ENCODE assay signal across 8 cellular contexts in genomic region chr7:143737037-143737819, GRCh38. TPM values are rescaled to one million over a fixed set of nuclear protein-coding genes. Genes with fewer than 3 reads are reported as not detected.
DNase-seq lines count a peak whose midpoint lies in the region; ATAC-seq, FAIRE-seq and TF ChIP-seq lines count a peak whose summit lies in the region.
"Not testable (repeated sequence)": the region's sequence is repeated elsewhere in the genome, so short reads cannot be mapped to it uniquely, and the experiment has no call there.

No MANE protein-coding gene starts in this region.

- H3K36me3 Mint-ChIP-seq in activated T-helper 17 cell treated with anti-CD3 and anti-CD28 coated beads, Interleukin-2, amount 50 U/mL, for 72 hours (ENCODE audit: low read depth): peaks cover 24% of the 10 kb centered on the region

- peak; percentile 66 for ATAC-seq in GM21619 (IDR thresholded peaks at IDR 0.05; ENCODE audit: unreplicated experiment)
- ATAC-seq in HG03571 (IDR thresholded peaks at IDR 0.05; ENCODE audit: unreplicated experiment): peak; percentile 56
- ATAC-seq in activated T-helper 17 cell treated with anti-CD3 and anti-CD28 coated beads, Interleukin-2, amount 50 U/mL, for 72 hours (replicated peaks): peak; percentile 25
- ATAC-seq in mucosa of descending colon: peak; percentile 67

- intact Hi-C loops in mucosa of descending colon (cut with DNase I, micrococcal nuclease): not testable (repeated sequence)

- H3K4me3 ChIP-seq in fibroblast of the aortic adventitia (ENCODE audit: low read depth, low read length); mucosa of descending colon: not testable (repeated sequence)

- H3K4me1 Mint-ChIP-seq in activated T-helper 17 cell treated with anti-CD3 and anti-CD28 coated beads, Interleukin-2, amount 50 U/mL, for 72 hours: peaks cover 35% of the 10 kb centered on the region

- H3K4me1 ChIP-seq in mucosa of descending colon (ENCODE audit: low read depth): not testable (repeated sequence)

- H3K36me3 ChIP-seq in mucosa of descending colon (ENCODE audit: low read depth): not testable (repeated sequence)

- FAIRE-seq in urothelium cell line (lab: Jason Lieb, UNC): not testable (repeated sequence)

- H3K4me3 Mint-ChIP-seq in activated T-helper 17 cell treated with anti-CD3 and anti-CD28 coated beads, Interleukin-2, amount 50 U/mL, for 72 hours: not testable (repeated sequence)

- not testable (repeated sequence) for H3K9me3 ChIP-seq in mucosa of descending colon

- DNase-seq in ELF-1 (ENCODE audit: low read depth, low spot score) (peak; percentile 7), NCI-H748 (lab: John Stamatoyannopoulos, UW; ENCODE audit: unreplicated experiment) (peak; percentile 19), fibroblast of the aortic adventitia (ENCODE audit: low read depth) (peak; percentile 78), mucosa of descending colon (peak in 1 of 3 donors; percentile 11), urothelium cell line (ENCODE audit: low spot score) (peak; percentile 28)

- H3K27me3 Mint-ChIP-seq in activated T-helper 17 cell treated with anti-CD3 and anti-CD28 coated beads, Interleukin-2, amount 50 U/mL, for 72 hours: not testable (repeated sequence)

- TF ChIP-seq CTCF in fibroblast of the aortic adventitia (IDR thresholded peaks at IDR 0.05; ENCODE audit: insufficient read depth, low read length): peak; percentile 67
- TF ChIP-seq CTCF in mucosa of descending colon (IDR thresholded peaks at IDR 0.05): not testable (repeated sequence)

- H3K9me3 Mint-ChIP-seq in activated T-helper 17 cell treated with anti-CD3 and anti-CD28 coated beads, Interleukin-2, amount 50 U/mL, for 72 hours: not testable (repeated sequence)

- H3K27ac Mint-ChIP-seq in activated T-helper 17 cell treated with anti-CD3 and anti-CD28 coated beads, Interleukin-2, amount 50 U/mL, for 72 hours: peak overlapping the region; percentile 52

RNA-seq across cellular contexts. Expression of gene CTAGE6, which starts 20.3 kb away (rescaled TPM):
- 10 to 100 TPM in 1 of 2 donors, 1 to 10 TPM in 1; 2.3 to 10.0 TPM for total RNA-seq in activated T-helper 17 cell treated with anti-CD3 and anti-CD28 coated beads, Interleukin-2, amount 50 U/mL, for 72 hours
- total RNA-seq in fibroblast of the aortic adventitia (ENCODE audit: low replicate concordance) (0.90 and 4.5 TPM in 2 replicates), mucosa of descending colon (under 1 TPM; 0.17 to 0.44 (median 0.29) TPM)
